Comparison of ENCODE assay signal across 1 cellular context in genomic region chr20:23396961-23397620, GRCh38.
TF ChIP-seq lines count a peak whose summit lies in the region.

No MANE protein-coding gene starts in this region.

TF ChIP-seq in SK-N-SH treated with all-trans-retinoic acid at 6 μM for 48 hours, 23 proteins besides CTCF, POLR2A, EP300 and RAD21 (continued from another document):
- no peak for TF ChIP-seq PATZ1 (CRISPR knock-in tag; IDR thresholded peaks at IDR 0.05; ENCODE audit: borderline replicate concordance)
- no peak for TF ChIP-seq TSHZ2 (CRISPR knock-in tag; IDR thresholded peaks at IDR 0.05)
- TF ChIP-seq CSDC2 (CRISPR knock-in tag; IDR thresholded peaks at IDR 0.05) = no peak
- TF ChIP-seq ZNF70 (CRISPR knock-in tag; IDR thresholded peaks at IDR 0.05) = no peak
- TF ChIP-seq ZNF565 (CRISPR knock-in tag; conservative IDR thresholded peaks at IDR 0.05; ENCODE audit: low read depth) = no peak
TF ChIP-seq in SK-N-SH treated with all-trans-retinoic acid at 6 μM for 48 hours: peak in this region for 0.
